In genomic region chr2:169069341-169069740, GRCh38 we compare ENCODE assay signal across 9 cellular contexts. TPM values are rescaled to one million over a fixed set of nuclear protein-coding genes. Genes with fewer than 3 reads are reported as not detected.
DNase-seq lines count a peak whose midpoint lies in the region; ATAC-seq and TF ChIP-seq lines count a peak whose summit lies in the region.
"Had no signal": no experiment of that assay in that cellular context is flagged by ENCODE, and none has a peak within 500 bp of the region (broad histone marks: within the 10 kb centered on the region; RNA-seq: fewer than 3 reads in every experiment).

Gene DHRS9 (plus strand): TSS chr2:169069563. CDS start chr2:169081582, 12,019 bp downstream.

- peak within 1 kb of the TSS; percentile 50 for H3K4me3 Mint-ChIP-seq in Calu3 (ENCODE audit: low read depth, unreplicated experiment)
- H3K4me3 Mint-ChIP-seq in natural killer cell treated with Interleukin-12 subunit alpha and Interleukin-12 subunit beta and Interleukin-15 and Interleukin-18, amount 100 ng/mL, for 72 hours = peak within 1 kb of the TSS; percentile 19

- DNase-seq in Calu3 (peak; percentile 31), Kasumi-1 (lab: John Stamatoyannopoulos, UW) (peak; percentile 92), astrocyte of the cerebellum (ENCODE audit: low read depth) (peak; percentile 40), SW480 (ENCODE audit: low spot score) (no peak)
- DNase-seq in natural killer cell treated with Interleukin-12 subunit alpha and Interleukin-12 subunit beta and Interleukin-15 and Interleukin-18, amount 100 ng/mL, for 72 hours (ENCODE audit: low spot score) = no peak
- DNase-seq: dorsolateral prefrontal cortex had no signal

- no TSS peak for BruUV-seq in Calu3 (replicated peaks; lab: Mats Ljungman, UMichigan)

- H3K9me3 Mint-ChIP-seq in Calu3 (ENCODE audit: low read depth, unreplicated experiment) = no peaks in the 10 kb centered on the region
- no peaks in the 10 kb centered on the region for H3K9me3 Mint-ChIP-seq in natural killer cell treated with Interleukin-12 subunit alpha and Interleukin-12 subunit beta and Interleukin-15 and Interleukin-18, amount 100 ng/mL, for 72 hours

- CTCF ChIA-PET in Calu3 (lab: Charles Lee) = no interaction called here

- peaks cover 5% of the 10 kb centered on the region for H3K36me3 Mint-ChIP-seq in Calu3 (ENCODE audit: insufficient read depth, unreplicated experiment)
- H3K36me3 Mint-ChIP-seq in natural killer cell treated with Interleukin-12 subunit alpha and Interleukin-12 subunit beta and Interleukin-15 and Interleukin-18, amount 100 ng/mL, for 72 hours = no peaks in the 10 kb centered on the region

- in situ Hi-C loops in astrocyte of the cerebellum (cut with HindIII; ENCODE audit: low sequenced_read_pairs) = no loop called here

- no peak within 1 kb of the TSS for H3K4me3 ChIP-seq in astrocyte of the cerebellum (ENCODE audit: low read depth, low read length)
- H3K4me3 ChIP-seq: dorsolateral prefrontal cortex had no signal

- ATAC-seq in natural killer cell treated with Interleukin-12 subunit alpha and Interleukin-12 subunit beta and Interleukin-15 and Interleukin-18, amount 100 ng/mL, for 72 hours = peak; percentile 68 to 81
- no peak for ATAC-seq in GM18870 (IDR thresholded peaks at IDR 0.05; ENCODE audit: unreplicated experiment)
- ATAC-seq in HG02610 (IDR thresholded peaks at IDR 0.05; ENCODE audit: unreplicated experiment) = no peak
- ATAC-seq in HG02759 (IDR thresholded peaks at IDR 0.05; ENCODE audit: unreplicated experiment) = no peak

- H3K27me3 Mint-ChIP-seq in Calu3 (ENCODE audit: unreplicated experiment) = no peaks in the 10 kb centered on the region
- H3K27me3 Mint-ChIP-seq in natural killer cell treated with Interleukin-12 subunit alpha and Interleukin-12 subunit beta and Interleukin-15 and Interleukin-18, amount 100 ng/mL, for 72 hours = peaks cover 0 to 2% of the 10 kb centered on the region in 2 donors

- H3K27ac Mint-ChIP-seq in Calu3 (ENCODE audit: unreplicated experiment) = peak within 1 kb of the TSS; percentile 24
- no peak within 1 kb of the TSS for H3K27ac Mint-ChIP-seq in natural killer cell treated with Interleukin-12 subunit alpha and Interleukin-12 subunit beta and Interleukin-15 and Interleukin-18, amount 100 ng/mL, for 72 hours

- H3K4me1 Mint-ChIP-seq in Calu3 (ENCODE audit: low read depth, unreplicated experiment) = peaks cover 29% of the 10 kb centered on the region
- peaks cover 15 to 21% of the 10 kb centered on the region in 2 donors for H3K4me1 Mint-ChIP-seq in natural killer cell treated with Interleukin-12 subunit alpha and Interleukin-12 subunit beta and Interleukin-15 and Interleukin-18, amount 100 ng/mL, for 72 hours (ENCODE audit: low read depth in 2 of 2)

- TF ChIP-seq CTCF in Calu3 (IDR thresholded peaks at IDR 0.05; ENCODE audit: unreplicated experiment) (no peak), astrocyte of the cerebellum (IDR thresholded peaks at IDR 0.05; ENCODE audit: low read depth, low read length, missing control alignments) (no peak)

- intact Hi-C loops in Calu3 (cut with micrococcal nuclease; ENCODE audit: unreplicated experiment) = no loop called here

RNA-seq across cellular contexts. Expression of gene DHRS9, which starts in this region (rescaled TPM):
- total RNA-seq in Calu3 (2022) = 16.6 and 46.8 TPM in 2 replicates
- not detected for total RNA-seq in natural killer cell treated with Interleukin-12 subunit alpha and Interleukin-12 subunit beta and Interleukin-15 and Interleukin-18, amount 100 ng/mL, for 72 hours

Comparison
In these comparisons a context has a peak if more than half of its experiments do, and no peak if none do; other contexts are left out.
1. RNA of gene DHRS9 (total RNA-seq): 16.6 to 46.8 TPM in Calu3; not detected in natural killer cell treated with Interleukin-12 subunit alpha and Interleukin-12 subunit beta and Interleukin-15 and Interleukin-18, amount 100 ng/mL, for 72 hours; every median in the first group is over 10 times any median in the second.
2. Peak in ATAC-seq in natural killer cell treated with Interleukin-12 subunit alpha and Interleukin-12 subunit beta and Interleukin-15 and Interleukin-18, amount 100 ng/mL, for 72 hours; RNA of the gene not detected or under 1 TPM.
3. DNase-seq: peak in Calu3 (single experiment), Kasumi-1 (2 of 2) and astrocyte of the cerebellum (single experiment); none in natural killer cell treated with Interleukin-12 subunit alpha and Interleukin-12 subunit beta and Interleukin-15 and Interleukin-18, amount 100 ng/mL, for 72 hours (single experiment) and SW480 (single experiment).